8 cellular contexts compared by ENCODE assay signal in the genomic region with DNA sequence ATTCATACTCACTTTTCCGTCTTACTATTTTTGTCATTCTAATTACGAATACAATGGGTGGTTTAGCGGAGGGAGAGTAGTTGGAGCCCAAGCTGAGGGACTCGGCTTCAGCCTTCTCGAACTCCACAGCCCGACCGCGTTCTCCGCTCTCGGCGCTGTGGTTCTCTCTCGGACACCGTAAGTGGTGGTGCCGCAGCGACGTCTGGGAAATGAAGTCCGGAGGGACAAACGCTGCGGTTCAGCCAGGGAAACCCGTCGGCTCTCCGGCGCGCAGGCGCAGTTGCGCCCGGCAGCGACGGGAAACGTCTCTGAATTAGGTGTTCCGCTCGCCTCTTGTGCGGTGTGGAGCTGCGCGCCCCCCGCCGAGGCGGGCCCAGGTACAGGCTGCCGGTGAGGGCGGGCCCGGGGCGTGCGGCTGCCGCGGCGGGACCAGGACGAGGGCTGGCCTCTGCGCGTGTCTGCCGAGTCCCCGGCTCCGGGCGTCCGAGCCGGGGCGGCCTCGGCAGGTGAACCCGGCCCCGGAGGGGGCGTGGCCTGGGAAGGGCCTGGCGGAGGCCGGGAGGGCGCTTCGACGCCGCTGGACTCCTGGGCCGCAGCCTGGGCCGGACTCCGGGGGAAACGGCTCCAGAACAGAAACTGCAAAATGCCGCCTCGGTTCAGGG. TPM values are rescaled to one million over a fixed set of nuclear protein-coding genes. Genes with fewer than 3 reads are reported as not detected.
A peak's percentile ranks its signal among the peaks of the same experiment; 100 is the strongest.
DNase-seq lines count a peak whose midpoint lies in the region; ATAC-seq, FAIRE-seq and TF ChIP-seq lines count a peak whose summit lies in the region.

A gene (plus strand): TSS at position 277 of the 662 bp plus-strand sequence. CDS start 1,201 bp downstream, outside the sequence.

- intact Hi-C loops in right lobe of liver (cut with DNase I), result no loop called here

- WGBS in ectodermal cell, 2 experiments, result 6 to 7% methylated on average over 71 to 72 of the region's 72 CpGs
- 2% methylated on average over 29 of the region's 72 CpGs for WGBS in right lobe of liver (ENCODE audit: insufficient coverage, low coverage, low lambda C conversion rate, missing lambda C conversion rate)

- in situ Hi-C loops in HAP-1 (cut with MboI; ENCODE audit: low sequenced_read_pairs), result no loop called here

- H3K4me3 ChIP-seq in ectodermal cell (ENCODE audit: insufficient read depth, low read depth, low read length) (peak within 1 kb of the TSS; percentile 67), right lobe of liver (peak within 1 kb of the TSS; percentile 62 to 76 (median 67)), HAP-1 (no peak within 1 kb of the TSS)

- DNase-seq in GM12891 (ENCODE audit: insufficient read length, low spot score) (peak; percentile 19), NCI-H748 (lab: John Stamatoyannopoulos, UW; ENCODE audit: unreplicated experiment) (peak; percentile 98), right lobe of liver (peak; percentile 93 to 96 (median 96)), HAP-1 (ENCODE audit: low spot score in 2 of 2) (no peak)
- peak; percentile 84 to 90 for DNase-seq in activated CD8-positive, alpha-beta memory T cell treated with anti-CD3 and anti-CD28 coated beads for 1 hour (ENCODE audit: extremely low read depth in 1 of 2, low read depth in 1 of 2)
- DNase-seq in stimulated activated CD4-positive, alpha-beta T cell treated with anti-CD3 and anti-CD28 coated beads, Interleukin-2, amount 100 ng/mL, for 48 hours, result peak; percentile 84 to 87

- TF ChIP-seq POLR2A in GM12891 (IDR thresholded peaks at IDR 0.05; ENCODE audit: low read depth, low read length) (no peak), right lobe of liver (IDR thresholded peaks at IDR 0.05) (no peak)

- H3K27me3 ChIP-seq in ectodermal cell (ENCODE audit: control insufficient read depth, insufficient read depth, low read length, poor library complexity, severe bottlenecking) (peaks cover 4% of the 10 kb centered on the region), right lobe of liver (no peaks in the 10 kb centered on the region), HAP-1 (ENCODE audit: low read depth) (no peaks in the 10 kb centered on the region)

- peaks cover 6% of the 10 kb centered on the region for H3K9me3 ChIP-seq in ectodermal cell (ENCODE audit: control insufficient read depth, low read length)
- peaks cover 0 to 2% (median 0%) of the 10 kb centered on the region in 4 donors for H3K9me3 ChIP-seq in right lobe of liver
- H3K9me3 ChIP-seq in HAP-1, result no peaks in the 10 kb centered on the region; the same call in 1 of the 2 replicates

- H3K36me3 ChIP-seq in ectodermal cell (ENCODE audit: control insufficient read depth, insufficient read depth, low read length), result peaks cover 15% of the 10 kb centered on the region
- peaks cover 0 to 15% (median 7%) of the 10 kb centered on the region in 4 donors for H3K36me3 ChIP-seq in right lobe of liver
- no peaks in the 10 kb centered on the region for H3K36me3 ChIP-seq in HAP-1 (replicated peaks)

- ATAC-seq in HG03095 (IDR thresholded peaks at IDR 0.05; ENCODE audit: unreplicated experiment) (peak; percentile 55), right lobe of liver (peak; percentile 98 to 99 (median 99))

- TF ChIP-seq CTCF in right lobe of liver (IDR thresholded peaks at IDR 0.05), result no peak

- no peak within 1 kb of the TSS for H3K27ac ChIP-seq in ectodermal cell (ENCODE audit: insufficient read depth, low read depth, low read length, poor library complexity, severe bottlenecking)
- peak within 1 kb of the TSS; percentile 50 to 79 (median 75) for H3K27ac ChIP-seq in right lobe of liver

- H3K4me1 ChIP-seq in ectodermal cell (ENCODE audit: control insufficient read depth, insufficient read depth, low read length) (no peaks in the 10 kb centered on the region), right lobe of liver (no peaks in the 10 kb centered on the region), HAP-1 (no peaks in the 10 kb centered on the region)

- no peak for FAIRE-seq in GM12891 (lab: Jason Lieb, UNC)

TF ChIP-seq in GM12891, 5 proteins besides CTCF, POLR2A, EP300 and RAD21:
- no peak for TF ChIP-seq POU2F2 (IDR thresholded peaks at IDR 0.05; ENCODE audit: low read depth, low read length)
- TF ChIP-seq POLR2AphosphoS5 (IDR thresholded peaks at IDR 0.05; ENCODE audit: low read depth, low read length), result no peak
- TF ChIP-seq SPI1 (IDR thresholded peaks at IDR 0.05; ENCODE audit: low read depth, low read length), result no peak

RNA-seq across cellular contexts. Expression of the gene that starts here (rescaled TPM):
- not detected for polyA plus RNA-seq in GM12891 (2012; ENCODE audit: low read depth, missing spikeins)
- 4.7 TPM for polyA plus RNA-seq in ectodermal cell (2013, experiment 1 of 4)
- 5.7 TPM for polyA plus RNA-seq in ectodermal cell (2013, experiment 2 of 4)
- polyA plus RNA-seq in ectodermal cell (2013, experiment 3 of 4), result 4.0 TPM
- polyA plus RNA-seq in ectodermal cell (2013, experiment 4 of 4), result 3.9 TPM
- total RNA-seq in right lobe of liver, result 1 to 10 TPM in 3 of 6 experiments, under 1 TPM in 3; 0.31 to 1.3 (median 0.94) TPM

Comparison
In these comparisons a context has a peak if more than half of its experiments do, and no peak if none do; other contexts are left out.
1. DNase-seq: peak in GM12891 (single experiment), NCI-H748 (single experiment), activated CD8-positive, alpha-beta memory T cell treated with anti-CD3 and anti-CD28 coated beads for 1 hour (2 of 2), right lobe of liver (3 of 3) and stimulated activated CD4-positive, alpha-beta T cell treated with anti-CD3 and anti-CD28 coated beads, Interleukin-2, amount 100 ng/mL, for 48 hours (2 of 2); none in HAP-1 (0 of 2).